Comparison of ENCODE assay signal across 1 cellular context in genomic region chr9:16572005-16572727, GRCh38.
TF ChIP-seq lines count a peak whose summit lies in the region.

No MANE protein-coding gene starts in this region.

TF ChIP-seq in GM23338, 12 proteins besides CTCF, POLR2A, EP300 and RAD21 (continued from another document):
- TF ChIP-seq, protein P1, sequence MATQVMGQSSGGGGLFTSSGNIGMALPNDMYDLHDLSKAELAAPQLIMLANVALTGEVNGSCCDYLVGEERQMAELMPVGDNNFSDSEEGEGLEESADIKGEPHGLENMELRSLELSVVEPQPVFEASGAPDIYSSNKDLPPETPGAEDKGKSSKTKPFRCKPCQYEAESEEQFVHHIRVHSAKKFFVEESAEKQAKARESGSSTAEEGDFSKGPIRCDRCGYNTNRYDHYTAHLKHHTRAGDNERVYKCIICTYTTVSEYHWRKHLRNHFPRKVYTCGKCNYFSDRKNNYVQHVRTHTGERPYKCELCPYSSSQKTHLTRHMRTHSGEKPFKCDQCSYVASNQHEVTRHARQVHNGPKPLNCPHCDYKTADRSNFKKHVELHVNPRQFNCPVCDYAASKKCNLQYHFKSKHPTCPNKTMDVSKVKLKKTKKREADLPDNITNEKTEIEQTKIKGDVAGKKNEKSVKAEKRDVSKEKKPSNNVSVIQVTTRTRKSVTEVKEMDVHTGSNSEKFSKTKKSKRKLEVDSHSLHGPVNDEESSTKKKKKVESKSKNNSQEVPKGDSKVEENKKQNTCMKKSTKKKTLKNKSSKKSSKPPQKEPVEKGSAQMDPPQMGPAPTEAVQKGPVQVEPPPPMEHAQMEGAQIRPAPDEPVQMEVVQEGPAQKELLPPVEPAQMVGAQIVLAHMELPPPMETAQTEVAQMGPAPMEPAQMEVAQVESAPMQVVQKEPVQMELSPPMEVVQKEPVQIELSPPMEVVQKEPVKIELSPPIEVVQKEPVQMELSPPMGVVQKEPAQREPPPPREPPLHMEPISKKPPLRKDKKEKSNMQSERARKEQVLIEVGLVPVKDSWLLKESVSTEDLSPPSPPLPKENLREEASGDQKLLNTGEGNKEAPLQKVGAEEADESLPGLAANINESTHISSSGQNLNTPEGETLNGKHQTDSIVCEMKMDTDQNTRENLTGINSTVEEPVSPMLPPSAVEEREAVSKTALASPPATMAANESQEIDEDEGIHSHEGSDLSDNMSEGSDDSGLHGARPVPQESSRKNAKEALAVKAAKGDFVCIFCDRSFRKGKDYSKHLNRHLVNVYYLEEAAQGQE (IDR thresholded peaks at IDR 0.05; ENCODE audit: unreplicated experiment): no peak
- TF ChIP-seq EZH2phosphoT487 (IDR thresholded peaks at IDR 0.05; ENCODE audit: unreplicated experiment) (no peak), ZNF331 (CRISPR knock-in tag; IDR thresholded peaks at IDR 0.05; ENCODE audit: low read depth) (no peak), NANOG (IDR thresholded peaks at IDR 0.05; ENCODE audit: borderline replicate concordance) (no peak), EZH2 (IDR thresholded peaks at IDR 0.05; ENCODE audit: low read depth, unreplicated experiment) (no peak), POLR2AphosphoS5 (IDR thresholded peaks at IDR 0.05; ENCODE audit: low read depth) (no peak), ZNF114 (CRISPR knock-in tag; IDR thresholded peaks at IDR 0.05) (no peak), ZNF462 (CRISPR knock-in tag; IDR thresholded peaks at IDR 0.05) (no peak), STAT1 (IDR thresholded peaks at IDR 0.05; ENCODE audit: unreplicated experiment) (no peak)
